Comparison of ENCODE assay signal across 17 cellular contexts in genomic region chr2:42848270-42848669, GRCh38. TPM values are rescaled to one million over a fixed set of nuclear protein-coding genes. Genes with fewer than 3 reads are reported as not detected.
"Had no signal": no experiment of that assay in that cellular context is flagged by ENCODE, and none has a peak within 500 bp of the region (broad histone marks: within the 10 kb centered on the region; RNA-seq: fewer than 3 reads in every experiment).

No MANE protein-coding gene starts in this region.

- H3K9me3 ChIP-seq: stomach, tibial nerve had no signal

- H3K9me3 Mint-ChIP-seq: activated naive CD8-positive, alpha-beta T cell treated with anti-CD3 and anti-CD28 coated beads, Interleukin-2, amount 50 U/mL, for 24 hours; central memory CD8-positive, alpha-beta T cell; neural crest cell had no signal

- H3K4me3 ChIP-seq: SK-N-MC, skin epidermis, stomach, tibial nerve had no signal

- H3K27ac ChIP-seq: parathyroid adenoma, SK-N-MC, WERI-Rb-1 had no signal

- H3K4me1 ChIP-seq: parathyroid adenoma had no signal

- H3K4me3 Mint-ChIP-seq: activated naive CD8-positive, alpha-beta T cell treated with anti-CD3 and anti-CD28 coated beads, Interleukin-2, amount 50 U/mL, for 24 hours; central memory CD8-positive, alpha-beta T cell; neural crest cell had no signal

- H3K27ac Mint-ChIP-seq: activated naive CD8-positive, alpha-beta T cell treated with anti-CD3 and anti-CD28 coated beads, Interleukin-2, amount 50 U/mL, for 24 hours had no signal

- H3K27me3 ChIP-seq: stomach, tibial nerve had no signal

- ATAC-seq: activated naive CD8-positive, alpha-beta T cell treated with anti-CD3 and anti-CD28 coated beads, Interleukin-2, amount 50 U/mL, for 24 hours; esophagus mucosa had no signal

- DNase-seq: activated CD4-positive, alpha-beta T cell treated with anti-CD3 and anti-CD28 coated beads for 4 hours; activated naive CD4-positive, alpha-beta T cell treated with Interleukin-2 at 50 U/mL for 16 hours; activated naive CD8-positive, alpha-beta T cell treated with anti-CD3 and anti-CD28 coated beads, Interleukin-2, amount 50 U/mL, for 24 hours; dermis blood vessel endothelial cell; foreskin melanocyte; head of caudate nucleus; kidney; stomach; T-helper 1 cell; WERI-Rb-1 had no signal

- H3K27me3 Mint-ChIP-seq: activated naive CD8-positive, alpha-beta T cell treated with anti-CD3 and anti-CD28 coated beads, Interleukin-2, amount 50 U/mL, for 24 hours; central memory CD8-positive, alpha-beta T cell had no signal

- H3K4me1 Mint-ChIP-seq: activated naive CD8-positive, alpha-beta T cell treated with anti-CD3 and anti-CD28 coated beads, Interleukin-2, amount 50 U/mL, for 24 hours; central memory CD8-positive, alpha-beta T cell had no signal

- H3K36me3 ChIP-seq: stomach, tibial nerve, WERI-Rb-1 had no signal

RNA-seq across cellular contexts. Expression of gene HAAO, which starts 55.9 kb away (rescaled TPM):
- total RNA-seq: dermis blood vessel endothelial cell had no signal
